In the genomic region with DNA sequence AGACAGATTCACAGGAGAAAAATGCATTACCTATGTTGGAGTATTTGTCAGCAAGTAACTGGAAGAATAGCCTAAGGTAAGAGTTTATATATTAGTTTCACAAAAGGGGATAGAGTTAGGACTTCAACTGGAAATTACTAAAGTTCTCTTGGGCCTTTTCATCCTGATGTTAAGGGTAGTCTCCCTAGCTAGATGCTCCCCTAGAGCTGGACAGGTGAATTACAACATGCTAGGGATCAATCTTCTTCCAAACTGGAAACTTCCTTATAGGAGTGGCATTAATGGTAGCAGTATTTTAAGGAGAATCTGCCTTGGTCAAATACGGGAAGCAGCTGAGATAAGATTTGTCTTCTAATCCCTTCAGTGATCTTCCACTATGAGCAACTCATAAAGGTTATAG, we compare ENCODE assay signal across 32 cellular contexts.
DNase-seq lines count a peak whose midpoint lies in the region; ATAC-seq and TF ChIP-seq lines count a peak whose summit lies in the region.
"Had no signal": no experiment of that assay in that cellular context is flagged by ENCODE, and none has a peak within 500 bp of the region (broad histone marks: within the 10 kb centered on the region; RNA-seq: fewer than 3 reads in every experiment).

No MANE protein-coding gene starts in this region.

- H3K9ac ChIP-seq in NT2/D1 (ENCODE audit: insufficient read length, low read depth) (no peak overlapping the region), endodermal cell (ENCODE audit: extremely low read depth, low read length, poor library complexity, severe bottlenecking) (no peak overlapping the region)

- no peaks in the 10 kb centered on the region for H3K9me3 ChIP-seq in NT2/D1 (ENCODE audit: insufficient read depth, low read length)
- H3K9me3 ChIP-seq in endodermal cell (ENCODE audit: control insufficient read depth, low read length) = no peaks in the 10 kb centered on the region
- H3K9me3 ChIP-seq: left lung, thoracic aorta, vagina had no signal

- no peaks in the 10 kb centered on the region for H3K27me3 Mint-ChIP-seq in endodermal cell (ENCODE audit: insufficient read depth)
- no peaks in the 10 kb centered on the region for H3K27me3 Mint-ChIP-seq in type B pancreatic cell
- H3K27me3 Mint-ChIP-seq: activated CD4-positive, alpha-beta memory T cell treated with anti-CD3 and anti-CD28 coated beads for 36 hours; activated T-helper 17 cell treated with anti-CD3 and anti-CD28 coated beads, Interleukin-2, amount 50 U/mL, for 72 hours; B cell; effector memory CD8-positive, alpha-beta T cell; naive B cell; stimulated activated naive CD8-positive, alpha-beta T cell treated with anti-CD3 and anti-CD28 coated beads, Interleukin-15, Interleukin-2, amounts not matched to agents 100 ng/mL and 50 ng/mL, for 24 hours had no signal

- H3K9me3 Mint-ChIP-seq in endodermal cell (peaks cover 3% of the 10 kb centered on the region), type B pancreatic cell (peaks cover 12% of the 10 kb centered on the region)

- H3K4me1 ChIP-seq in NT2/D1 (ENCODE audit: insufficient read depth, insufficient read length) = no peaks in the 10 kb centered on the region
- H3K4me1 ChIP-seq in endodermal cell (ENCODE audit: control insufficient read depth, insufficient read depth, low read length) = no peaks in the 10 kb centered on the region
- H3K4me1 ChIP-seq: A549, left lung, vagina had no signal

- H3K4me3 ChIP-seq in NT2/D1 (ENCODE audit: insufficient read length, low read depth) (no peak overlapping the region), endodermal cell (ENCODE audit: low read length) (no peak overlapping the region)
- H3K4me3 ChIP-seq: A549, cardiac muscle cell, coronary artery, left lung, thoracic aorta, vagina had no signal

- WGBS in endodermal cell (ENCODE audit: insufficient coverage in 1 of 2, insufficient read length in 1 of 2), 2 experiments = 100% methylated on average over 1 of the region's 1 CpG; no CpG with 5 or more reads in 1 of the 2 experiments

- H3K27ac Mint-ChIP-seq in endodermal cell (no peak overlapping the region), type B pancreatic cell (no peak overlapping the region)
- H3K27ac Mint-ChIP-seq: activated CD4-positive, alpha-beta memory T cell treated with anti-CD3 and anti-CD28 coated beads for 36 hours; activated T-helper 17 cell treated with anti-CD3 and anti-CD28 coated beads, Interleukin-2, amount 50 U/mL, for 72 hours; B cell; effector memory CD8-positive, alpha-beta T cell; naive B cell; stimulated activated naive CD8-positive, alpha-beta T cell treated with anti-CD3 and anti-CD28 coated beads, Interleukin-15, Interleukin-2, amounts not matched to agents 100 ng/mL and 50 ng/mL, for 24 hours had no signal

- H3K36me3 Mint-ChIP-seq in endodermal cell (ENCODE audit: low read depth) = no peaks in the 10 kb centered on the region
- no peaks in the 10 kb centered on the region for H3K36me3 Mint-ChIP-seq in type B pancreatic cell
- H3K36me3 Mint-ChIP-seq: activated CD4-positive, alpha-beta memory T cell treated with anti-CD3 and anti-CD28 coated beads for 36 hours; naive B cell had no signal

- ATAC-seq in HG02588 (IDR thresholded peaks at IDR 0.05; ENCODE audit: unreplicated experiment) (no peak), GM19351 (IDR thresholded peaks at IDR 0.05; ENCODE audit: unreplicated experiment) (no peak)
- ATAC-seq: A549; activated T-helper 17 cell treated with anti-CD3 and anti-CD28 coated beads, Interleukin-2, amount 50 U/mL, for 72 hours; effector memory CD8-positive, alpha-beta T cell; HCT116; left lung had no signal

- DNase-seq in NCI-H82 (lab: John Stamatoyannopoulos, UW) = peak; percentile 4
- no peak for DNase-seq in NCI-H82 treated with DMSO at 0.1 percent for 48 hours (lab: John Stamatoyannopoulos, UW; ENCODE audit: unreplicated experiment)
- DNase-seq in NT2/D1 (ENCODE audit: low read depth, low spot score) = peak; percentile 9
- DNase-seq in endodermal cell = no peak
- DNase-seq in type B pancreatic cell (ENCODE audit: extremely low spot score, unreplicated experiment) = no peak
- no peak for DNase-seq in NCI-H146 (lab: John Stamatoyannopoulos, UW)
- DNase-seq: activated CD4-positive, alpha-beta memory T cell treated with anti-CD3 and anti-CD28 coated beads for 36 hours; activated CD4-positive, CD25-positive, alpha-beta regulatory T cell treated with anti-CD3 and anti-CD28 coated beads, Interleukin-2, amount 50 U/mL, for 72 hours; activated CD8-positive, alpha-beta memory T cell treated with anti-CD3 and anti-CD28 coated beads, Interleukin-2, amount 50 U/mL, for 4 hours; activated naive CD4-positive, alpha-beta T cell treated with anti-CD3 and anti-CD28 coated beads, Interleukin-2, amount 50 U/mL, for 16 hours; amniotic stem cell; effector memory CD8-positive, alpha-beta T cell; foreskin melanocyte; GDM1; hypothalamus; left lung; naive B cell; NCI-H1092; NCI-H187; NCI-H526 had no signal

- H3K4me3 Mint-ChIP-seq in endodermal cell (no peak overlapping the region), type B pancreatic cell (no peak overlapping the region)
- H3K4me3 Mint-ChIP-seq: activated CD4-positive, alpha-beta memory T cell treated with anti-CD3 and anti-CD28 coated beads for 36 hours; activated T-helper 17 cell treated with anti-CD3 and anti-CD28 coated beads, Interleukin-2, amount 50 U/mL, for 72 hours; B cell; effector memory CD8-positive, alpha-beta T cell; naive B cell; stimulated activated naive CD8-positive, alpha-beta T cell treated with anti-CD3 and anti-CD28 coated beads, Interleukin-15, Interleukin-2, amounts not matched to agents 100 ng/mL and 50 ng/mL, for 24 hours had no signal

- H3K27me3 ChIP-seq in NT2/D1 (ENCODE audit: insufficient read depth, insufficient read length) = no peaks in the 10 kb centered on the region
- H3K27me3 ChIP-seq in endodermal cell (ENCODE audit: control insufficient read depth, insufficient read depth, low read length, poor library complexity, severe bottlenecking) = no peaks in the 10 kb centered on the region
- H3K27me3 ChIP-seq: cardiac muscle cell, left lung, vagina had no signal

- no peak overlapping the region for H3K27ac ChIP-seq in endodermal cell (ENCODE audit: low read depth, low read length)
- H3K27ac ChIP-seq: A549, cardiac muscle cell, coronary artery, left lung, RWPE1, thoracic aorta, vagina had no signal

- H3K36me3 ChIP-seq in NT2/D1 (ENCODE audit: insufficient read depth, insufficient read length, low read length) (no peaks in the 10 kb centered on the region), endodermal cell (ENCODE audit: control insufficient read depth, insufficient read depth, low read length) (no peaks in the 10 kb centered on the region)
- H3K36me3 ChIP-seq: cardiac muscle cell, left lung, thoracic aorta, vagina had no signal

- H3K4me1 Mint-ChIP-seq in endodermal cell (peaks cover 5% of the 10 kb centered on the region), type B pancreatic cell (ENCODE audit: unreplicated experiment) (no peaks in the 10 kb centered on the region)
- H3K4me1 Mint-ChIP-seq: activated T-helper 17 cell treated with anti-CD3 and anti-CD28 coated beads, Interleukin-2, amount 50 U/mL, for 72 hours; B cell; naive B cell had no signal

- TF ChIP-seq CTCF in endodermal cell (conservative IDR thresholded peaks at IDR 0.05) (peak; percentile 71), type B pancreatic cell (conservative IDR thresholded peaks at IDR 0.05) (peak; percentile 40)

Comparison
In these comparisons a context has a peak if more than half of its experiments do, and no peak if none do; other contexts are left out.
1. DNase-seq: peak in NCI-H82 (single experiment) and NT2/D1 (single experiment); none in NCI-H82 treated with DMSO at 0.1 percent for 48 hours (single experiment), endodermal cell (single experiment), type B pancreatic cell (single experiment) and NCI-H146 (single experiment).